13 cellular contexts compared by ENCODE assay signal in genomic region chr17:73210002-73210678, GRCh38. TPM values are rescaled to one million over a fixed set of nuclear protein-coding genes. Genes with fewer than 3 reads are reported as not detected.
DNase-seq lines count a peak whose midpoint lies in the region; ATAC-seq, FAIRE-seq and TF ChIP-seq lines count a peak whose summit lies in the region.
"Had no signal": no experiment of that assay in that cellular context is flagged by ENCODE, and none has a peak within 500 bp of the region (broad histone marks: within the 10 kb centered on the region; RNA-seq: fewer than 3 reads in every experiment).

No MANE protein-coding gene starts in this region.

- H3K36me3 ChIP-seq in Peyer's patch (peaks cover 0 to 52% (median 0%) of the 10 kb centered on the region in 3 donors), endothelial cell of umbilical vein (ENCODE audit: control insufficient read depth in 2 of 2, extremely low read depth in 1 of 2, insufficient read depth in 2 of 2, low read length in 2 of 2) (peaks cover 10 to 28% of the 10 kb centered on the region in 2 experiments), spleen (peaks cover 0 to 89% (median 52%) of the 10 kb centered on the region in 6 donors)

- peaks cover 62% of the 10 kb centered on the region for H3K36me3 Mint-ChIP-seq in stimulated activated naive CD8-positive, alpha-beta T cell treated with anti-CD3 and anti-CD28 coated beads, Interleukin-15, Interleukin-2, amounts not matched to agents 100 ng/mL and 50 ng/mL, for 24 hours (ENCODE audit: low read depth)

- H3K27me3 Mint-ChIP-seq in stimulated activated naive CD8-positive, alpha-beta T cell treated with anti-CD3 and anti-CD28 coated beads, Interleukin-15, Interleukin-2, amounts not matched to agents 100 ng/mL and 50 ng/mL, for 24 hours = no peaks in the 10 kb centered on the region
- no peaks in the 10 kb centered on the region for H3K27me3 Mint-ChIP-seq in stimulated activated naive CD8-positive, alpha-beta T cell treated with anti-CD3 and anti-CD28 coated beads, Interleukin-15, amount 100 ng/mL, for 72 hours

- H3K4me1 ChIP-seq in Peyer's patch (no peaks in the 10 kb centered on the region), endothelial cell of umbilical vein (ENCODE audit: control insufficient read depth, extremely low read depth, insufficient read depth, low read length) (no peaks in the 10 kb centered on the region), spleen (peaks cover 0 to 10% (median 4%) of the 10 kb centered on the region in 6 donors)
- H3K4me1 ChIP-seq: HAP-1 had no signal

- TF ChIP-seq CTCF in Peyer's patch (IDR thresholded peaks at IDR 0.05) = peak in 4 of 6 experiments; percentile 17 to 30 (median 22)
- peak; percentile 13 to 21 for TF ChIP-seq CTCF in endothelial cell of umbilical vein (IDR thresholded peaks at IDR 0.05; ENCODE audit: extremely low read depth in 1 of 2, insufficient read depth in 1 of 2, low read depth in 1 of 2, low read length in 2 of 2)
- TF ChIP-seq CTCF in GM10248 (IDR thresholded peaks at IDR 0.05; ENCODE audit: control extremely low read depth, extremely low read depth, low read depth, missing control alignments) = no peak
- peak in 1 of 11 experiments; percentile 20 for TF ChIP-seq CTCF in spleen (IDR thresholded peaks at IDR 0.05 in 8 of 11, conservative IDR thresholded peaks at IDR 0.05 in 3 of 11)

- DNase-seq in stimulated activated naive CD8-positive, alpha-beta T cell treated with anti-CD3 and anti-CD28 coated beads, Interleukin-15, amount 100 ng/mL, for 72 hours = no peak
- DNase-seq in Peyer's patch (peak in 1 of 3 donors; percentile 22), endothelial cell of umbilical vein (ENCODE audit: low read depth, low spot score) (no peak), GM10248 (ENCODE audit: extremely low spot score) (no peak), spleen (no peak), NCI-H128 (lab: John Stamatoyannopoulos, UW; ENCODE audit: unreplicated experiment) (no peak)
- DNase-seq: aorta, MG63 had no signal

- H3K79me2 ChIP-seq in endothelial cell of umbilical vein (ENCODE audit: control insufficient read depth, insufficient read depth, low read length) = peaks cover 1% of the 10 kb centered on the region

- H3K9me1 ChIP-seq in endothelial cell of umbilical vein (replicated peaks; ENCODE audit: control insufficient read depth, extremely low read depth, insufficient read depth, low read length) = no peaks in the 10 kb centered on the region

- dilution Hi-C loops in endothelial cell of umbilical vein (cut with MboI; ENCODE audit: extremely low pct_ligation_motif_present, low sequenced_read_pairs) = no loop called here

- peak overlapping the region; percentile 81 for H3K27ac Mint-ChIP-seq in stimulated activated naive CD8-positive, alpha-beta T cell treated with anti-CD3 and anti-CD28 coated beads, Interleukin-15, Interleukin-2, amounts not matched to agents 100 ng/mL and 50 ng/mL, for 24 hours
- H3K27ac Mint-ChIP-seq in stimulated activated naive CD8-positive, alpha-beta T cell treated with anti-CD3 and anti-CD28 coated beads, Interleukin-15, amount 100 ng/mL, for 72 hours = no peak overlapping the region

- no peak overlapping the region for H3K9ac ChIP-seq in endothelial cell of umbilical vein (replicated peaks; ENCODE audit: extremely low read depth, insufficient read depth, low read length)

- POLR2A ChIA-PET in endothelial cell of umbilical vein (lab: Charles Lee) (no interaction called here), GM10248 (lab: Yijun Ruan, JAX) (interaction anchor here (0.7 kb wide), 1 partner anchor 1028 kb away, joined by 3 read pairs; no protein-coding TSS in a partner anchor)

- no peaks in the 10 kb centered on the region for H3K27me3 ChIP-seq in Peyer's patch
- H3K27me3 ChIP-seq in endothelial cell of umbilical vein (ENCODE audit: control insufficient read depth in 2 of 2, insufficient read depth in 2 of 2, low read length in 2 of 2) = no peaks in the 10 kb centered on the region
- no peaks in the 10 kb centered on the region for H3K27me3 ChIP-seq in spleen (replicated peaks in 1 of 7)
- H3K27me3 ChIP-seq: MG63, SJSA1 had no signal

- no peaks in the 10 kb centered on the region for H3K9me3 Mint-ChIP-seq in stimulated activated naive CD8-positive, alpha-beta T cell treated with anti-CD3 and anti-CD28 coated beads, Interleukin-15, Interleukin-2, amounts not matched to agents 100 ng/mL and 50 ng/mL, for 24 hours
- no peaks in the 10 kb centered on the region for H3K9me3 Mint-ChIP-seq in stimulated activated naive CD8-positive, alpha-beta T cell treated with anti-CD3 and anti-CD28 coated beads, Interleukin-15, amount 100 ng/mL, for 72 hours

- TF ChIP-seq POLR2A in Peyer's patch (IDR thresholded peaks at IDR 0.05) (no peak), endothelial cell of umbilical vein (IDR thresholded peaks at IDR 0.05; ENCODE audit: low read depth, low read length) (no peak), spleen (IDR thresholded peaks at IDR 0.05) (no peak)

- peak; percentile 61 for FAIRE-seq in endothelial cell of umbilical vein (lab: Jason Lieb, UNC)

- no peak overlapping the region for H3K4me2 ChIP-seq in endothelial cell of umbilical vein (ENCODE audit: insufficient read depth, low read length)

- 82 to 86% (median 84%) methylated on average over 8 of the region's 8 CpGs for WGBS in spleen, 5 donors

- H3K27ac ChIP-seq in Peyer's patch (no peak overlapping the region), endothelial cell of umbilical vein (ENCODE audit: insufficient read depth, low read depth, low read length) (no peak overlapping the region), spleen (no peak overlapping the region)
- H3K27ac ChIP-seq: SJSA1 had no signal

- CTCF ChIA-PET in endothelial cell of umbilical vein (lab: Charles Lee) (interaction anchor here (0.9 kb wide), 2 partner anchors 22 to 484 kb away, joined by 3 to 5 read pairs; a partner anchor contains a TSS), GM10248 (lab: Yijun Ruan, JAX) (interaction anchor here (1.2 kb wide), 1 partner anchor 9 kb away, joined by 4 read pairs; no protein-coding TSS in a partner anchor)

- BruUV-seq in endothelial cell of umbilical vein (replicated peaks; lab: Mats Ljungman, UMichigan) = no TSS peak

- ATAC-seq in stimulated activated naive CD8-positive, alpha-beta T cell treated with anti-CD3 and anti-CD28 coated beads, Interleukin-15, amount 100 ng/mL, for 72 hours = no peak
- no peak for ATAC-seq in HG03095 (IDR thresholded peaks at IDR 0.05; ENCODE audit: unreplicated experiment)

- H3K4me3 ChIP-seq in Peyer's patch (no peak overlapping the region), endothelial cell of umbilical vein (replicated peaks in 1 of 3; ENCODE audit: insufficient read depth in 1 of 3, low read depth in 1 of 3, low read length in 3 of 3) (no peak overlapping the region), spleen (no peak overlapping the region)
- H3K4me3 ChIP-seq: HAP-1, MG63, SJSA1 had no signal

- no peaks in the 10 kb centered on the region for H3K9me3 ChIP-seq in Peyer's patch
- H3K9me3 ChIP-seq in endothelial cell of umbilical vein (replicated peaks; ENCODE audit: control insufficient read depth, insufficient read depth, low read length) = no peaks in the 10 kb centered on the region
- no peaks in the 10 kb centered on the region for H3K9me3 ChIP-seq in spleen
- H3K9me3 ChIP-seq: HAP-1, MG63, SJSA1 had no signal

- no peak overlapping the region for H3K4me3 Mint-ChIP-seq in stimulated activated naive CD8-positive, alpha-beta T cell treated with anti-CD3 and anti-CD28 coated beads, Interleukin-15, Interleukin-2, amounts not matched to agents 100 ng/mL and 50 ng/mL, for 24 hours
- no peak overlapping the region for H3K4me3 Mint-ChIP-seq in stimulated activated naive CD8-positive, alpha-beta T cell treated with anti-CD3 and anti-CD28 coated beads, Interleukin-15, amount 100 ng/mL, for 72 hours

- no peaks in the 10 kb centered on the region for H4K20me1 ChIP-seq in endothelial cell of umbilical vein (replicated peaks; ENCODE audit: control insufficient read depth, extremely low read depth, insufficient read depth, low read length)

- intact Hi-C loops in endothelial cell of umbilical vein (cut with micrococcal nuclease) = no loop called here
- intact Hi-C loops in spleen (cut with DNase I; ENCODE audit: low total_unique reads) = no loop called here

- no peak overlapping the region for H2AFZ ChIP-seq in endothelial cell of umbilical vein (ENCODE audit: low read depth, low read length)

- H3K4me1 Mint-ChIP-seq in stimulated activated naive CD8-positive, alpha-beta T cell treated with anti-CD3 and anti-CD28 coated beads, Interleukin-15, Interleukin-2, amounts not matched to agents 100 ng/mL and 50 ng/mL, for 24 hours (ENCODE audit: low read depth) = peaks cover 48% of the 10 kb centered on the region
- H3K4me1 Mint-ChIP-seq in stimulated activated naive CD8-positive, alpha-beta T cell treated with anti-CD3 and anti-CD28 coated beads, Interleukin-15, amount 100 ng/mL, for 72 hours = peaks cover 44% of the 10 kb centered on the region

RNA-seq across cellular contexts. Expression of gene COG1, which starts 17.3 kb away (rescaled TPM):
- 10 to 100 TPM; 48.3 to 83.3 (median 62.9) TPM for total RNA-seq in Peyer's patch
- 38.6 and 39.0 TPM in 2 replicates for total RNA-seq in endothelial cell of umbilical vein
- 26.2 and 30.0 TPM in 2 replicates for polyA plus RNA-seq in endothelial cell of umbilical vein
- polyA plus RNA-seq in endothelial cell of umbilical vein (2011; cell fraction: cytosol; rRNA removed) = 18.5 and 22.0 TPM in 2 replicates
- 91.9 and 109 TPM in 2 replicates for polyA plus RNA-seq in endothelial cell of umbilical vein (2011; cell fraction: nucleus; rRNA removed)
- polyA plus RNA-seq in endothelial cell of umbilical vein (2012) = 36.8 and 38.3 TPM in 2 replicates
- 37.6 and 39.0 TPM in 2 replicates for polyA minus RNA-seq in endothelial cell of umbilical vein
- polyA minus RNA-seq in endothelial cell of umbilical vein (2011; cell fraction: cytosol; rRNA and poly(A)+ RNA removed) = 12.0 TPM
- 42.8 and 47.5 TPM in 2 replicates for polyA minus RNA-seq in endothelial cell of umbilical vein (2011; cell fraction: nucleus; rRNA and poly(A)+ RNA removed)
- total RNA-seq in spleen = 10 to 100 TPM; 31.9 to 48.8 (median 36.1) TPM
- 10 to 100 TPM in 2 of 3 donors, 1 to 10 TPM in 1; 8.9 to 10.5 (median 10.4) TPM for polyA plus RNA-seq in spleen

RNA-seq across cellular contexts. Expression of gene SSTR2, which starts 45.3 kb away (rescaled TPM):
- under 1 TPM in 3 of 4 donors, not detected in 1; 0.40 to 0.88 (median 0.57) TPM for total RNA-seq in Peyer's patch
- not detected in 2 replicates for total RNA-seq in endothelial cell of umbilical vein
- 0.01 and 0.02 TPM in 2 replicates for polyA plus RNA-seq in endothelial cell of umbilical vein
- polyA plus RNA-seq in endothelial cell of umbilical vein (2011; cell fraction: cytosol; rRNA removed) = not detected in 2 replicates
- polyA plus RNA-seq in endothelial cell of umbilical vein (2011; cell fraction: nucleus; rRNA removed) = not detected in 2 replicates
- polyA plus RNA-seq in endothelial cell of umbilical vein (2012) = not detected in 2 replicates
- not detected in 2 replicates for polyA minus RNA-seq in endothelial cell of umbilical vein
- polyA minus RNA-seq in endothelial cell of umbilical vein (2011; cell fraction: cytosol; rRNA and poly(A)+ RNA removed) = not detected
- not detected in 2 replicates for polyA minus RNA-seq in endothelial cell of umbilical vein (2011; cell fraction: nucleus; rRNA and poly(A)+ RNA removed)
- total RNA-seq in spleen = 10 to 100 TPM in 5 of 7 donors, 1 to 10 TPM in 2; 6.5 to 23.7 (median 16.2) TPM
- polyA plus RNA-seq in spleen = 1 to 10 TPM; 1.0 to 2.6 (median 2.3) TPM

RNA-seq across cellular contexts. Expression of gene CPSF4L, which starts 51.5 kb away (rescaled TPM):
- total RNA-seq in Peyer's patch (not detected), endothelial cell of umbilical vein (not detected in 2 replicates), spleen (not detected)
- polyA plus RNA-seq in endothelial cell of umbilical vein (not detected in 2 replicates), spleen (not detected)
- polyA plus RNA-seq in endothelial cell of umbilical vein (2011; cell fraction: cytosol; rRNA removed) = not detected in 2 replicates
- not detected in 2 replicates for polyA plus RNA-seq in endothelial cell of umbilical vein (2011; cell fraction: nucleus; rRNA removed)
- polyA plus RNA-seq in endothelial cell of umbilical vein (2012) = not detected in 2 replicates
- polyA minus RNA-seq in endothelial cell of umbilical vein = not detected in 2 replicates
- not detected for polyA minus RNA-seq in endothelial cell of umbilical vein (2011; cell fraction: cytosol; rRNA and poly(A)+ RNA removed)
- polyA minus RNA-seq in endothelial cell of umbilical vein (2011; cell fraction: nucleus; rRNA and poly(A)+ RNA removed) = not detected in 2 replicates
- total RNA-seq: skeletal muscle tissue had no signal
- polyA plus RNA-seq: aorta had no signal
